ENCODE assay signal across 25 cellular contexts in genomic region chr12:117489671-117490070, GRCh38.
A peak's percentile ranks its signal among the peaks of the same experiment; 100 is the strongest.
DNase-seq lines count a peak whose midpoint lies in the region; ATAC-seq, FAIRE-seq and TF ChIP-seq lines count a peak whose summit lies in the region.
"Had no signal": no experiment of that assay in that cellular context is flagged by ENCODE, and none has a peak within 500 bp of the region (broad histone marks: within the 10 kb centered on the region; RNA-seq: fewer than 3 reads in every experiment).

No MANE protein-coding gene starts in this region.

- CTCF ChIA-PET in HCT116 (lab: Charles Lee): no interaction called here
- CTCF ChIA-PET in activated CD8-positive, alpha-beta T cell treated with anti-CD3 and anti-CD28 coated beads, Interleukin-2, amount 10 ng/mL, durations not matched to agents 7 days and 5 days (lab: Charles Lee): no interaction called here

- RAD21 ChIA-PET in HCT116 (lab: Charles Lee; ENCODE audit: low non-redundant PET in 1 of 2, low total read pairs in 2 of 2, uncharacterized antibody in 2 of 2, unreplicated experiment in 2 of 2): no interaction called here

- H3K4me1 Mint-ChIP-seq in astrocyte (ENCODE audit: low read depth, unreplicated experiment): peaks cover 28% of the 10 kb centered on the region
- no peaks in the 10 kb centered on the region for H3K4me1 Mint-ChIP-seq in activated CD8-positive, alpha-beta T cell treated with anti-CD3 and anti-CD28 coated beads, Interleukin-2, amount 10 ng/mL, durations not matched to agents 7 days and 5 days (ENCODE audit: low read depth)
- H3K4me1 Mint-ChIP-seq in nephron progenitor cell: peaks cover 49% of the 10 kb centered on the region

- H3K4me2 ChIP-seq in HCT116 (ENCODE audit: low read length) (peak overlapping the region; percentile 6; the same call in 1 of the 2 replicates), astrocyte (ENCODE audit: low read length) (no peak overlapping the region), neuronal stem cell (ENCODE audit: insufficient read depth, low read length, poor library complexity, severe bottlenecking) (no peak overlapping the region)
- H3K4me2 ChIP-seq: SK-N-SH had no signal

- H3K27me3 ChIP-seq in HCT116 (ENCODE audit: insufficient read depth, low read length): no peaks in the 10 kb centered on the region
- H3K27me3 ChIP-seq in astrocyte (ENCODE audit: insufficient read depth, low read length): no peaks in the 10 kb centered on the region
- H3K27me3 ChIP-seq in neuronal stem cell (ENCODE audit: control insufficient read depth in 3 of 3, insufficient read depth in 3 of 3, low read depth in 1 of 3, low read length in 3 of 3): no peaks in the 10 kb centered on the region
- H3K27me3 ChIP-seq: BE2C had no signal

- H3K36me3 ChIP-seq in HCT116 (ENCODE audit: control insufficient read depth in 1 of 2, insufficient read depth in 2 of 2, low read length in 2 of 2) (no peaks in the 10 kb centered on the region), astrocyte (ENCODE audit: insufficient read depth, low read length) (no peaks in the 10 kb centered on the region), neuronal stem cell (replicated peaks in 1 of 2; ENCODE audit: control insufficient read depth in 2 of 2, insufficient read depth in 2 of 2, low read length in 2 of 2) (no peaks in the 10 kb centered on the region)
- H3K36me3 ChIP-seq: BE2C had no signal

- H4K20me1 ChIP-seq in HCT116 (ENCODE audit: insufficient read depth) (no peaks in the 10 kb centered on the region), astrocyte (ENCODE audit: insufficient read depth, low read length) (no peaks in the 10 kb centered on the region)

- no peak overlapping the region for H3K23ac ChIP-seq in neuronal stem cell (ENCODE audit: low read depth, low read length, poor library complexity)

- no peaks in the 10 kb centered on the region for H3K9me2 ChIP-seq in HCT116 (ENCODE audit: insufficient read depth)
- H3K9me2 ChIP-seq: SK-N-SH had no signal

- H3K18ac ChIP-seq in neuronal stem cell (ENCODE audit: low read length): no peak overlapping the region

- H3K79me2 ChIP-seq in HCT116 (ENCODE audit: insufficient read depth, low read length) (no peaks in the 10 kb centered on the region), astrocyte (ENCODE audit: insufficient read depth, low read length) (no peaks in the 10 kb centered on the region)

- WGBS in neuronal stem cell (ENCODE audit: extremely low coverage in 2 of 2, insufficient read length in 2 of 2, insufficient replicate concordance in 1 of 2), 2 donors: no CpG with 5 or more reads among the region's 3 CpGs

- peaks cover 7% of the 10 kb centered on the region for H3K27me3 Mint-ChIP-seq in astrocyte (ENCODE audit: low read depth, unreplicated experiment)
- H3K27me3 Mint-ChIP-seq in activated CD8-positive, alpha-beta T cell treated with anti-CD3 and anti-CD28 coated beads, Interleukin-2, amount 10 ng/mL, durations not matched to agents 7 days and 5 days (ENCODE audit: low read depth): no peaks in the 10 kb centered on the region
- H3K27me3 Mint-ChIP-seq in nephron progenitor cell (ENCODE audit: low read depth, poor library complexity): peaks cover 17% of the 10 kb centered on the region

- H3K27ac ChIP-seq in HCT116 (ENCODE audit: low read depth, low read length) (no peak overlapping the region), astrocyte (ENCODE audit: low read depth, low read length) (no peak overlapping the region), neuronal stem cell (replicated peaks; ENCODE audit: low read length) (no peak overlapping the region)

- H2AFZ ChIP-seq in HCT116 (ENCODE audit: low read depth, low read length, poor library complexity, severe bottlenecking) (no peak overlapping the region), astrocyte (ENCODE audit: low read depth, low read length) (no peak overlapping the region), neuronal stem cell (ENCODE audit: low read length) (no peak overlapping the region)

- H3K9me3 Mint-ChIP-seq in astrocyte (ENCODE audit: unreplicated experiment): peaks cover 4% of the 10 kb centered on the region
- no peaks in the 10 kb centered on the region for H3K9me3 Mint-ChIP-seq in activated CD8-positive, alpha-beta T cell treated with anti-CD3 and anti-CD28 coated beads, Interleukin-2, amount 10 ng/mL, durations not matched to agents 7 days and 5 days (ENCODE audit: insufficient read depth)
- peaks cover 18% of the 10 kb centered on the region for H3K9me3 Mint-ChIP-seq in nephron progenitor cell
- H3K9me3 Mint-ChIP-seq: H9 had no signal

- no peak overlapping the region for H3K4ac ChIP-seq in neuronal stem cell (ENCODE audit: low read length)

- H3K9me3 ChIP-seq in HCT116 (ENCODE audit: control insufficient read depth in 1 of 2, insufficient read depth in 1 of 2, low read depth in 1 of 2, low read length in 2 of 2) (no peaks in the 10 kb centered on the region), astrocyte (ENCODE audit: insufficient read depth, low read depth, low read length) (peaks cover 3% of the 10 kb centered on the region), neuronal stem cell (replicated peaks in 1 of 2; ENCODE audit: control insufficient read depth in 2 of 2, insufficient read depth in 1 of 2, low read depth in 1 of 2, low read length in 2 of 2) (no peaks in the 10 kb centered on the region)
- H3K9me3 ChIP-seq: BE2C, SK-N-SH had no signal

- H2AK5ac ChIP-seq in neuronal stem cell (ENCODE audit: low read depth, low read length): no peak overlapping the region

- no peak overlapping the region for H2BK120ac ChIP-seq in neuronal stem cell (ENCODE audit: low read depth, low read length)

- H3K4me1 ChIP-seq in HCT116 (ENCODE audit: control insufficient read depth in 1 of 2, insufficient read depth in 2 of 2, low read length in 2 of 2) (peaks cover 13 to 27% of the 10 kb centered on the region in 2 experiments), astrocyte (ENCODE audit: insufficient read depth, low read length) (peaks cover 5% of the 10 kb centered on the region), neuronal stem cell (ENCODE audit: control insufficient read depth in 2 of 2, insufficient read depth in 1 of 2, low read depth in 1 of 2, low read length in 2 of 2) (no peaks in the 10 kb centered on the region)
- H3K4me1 ChIP-seq: BE2C had no signal

- no TSS peak for BruUV-seq in HCT116 (replicated peaks; lab: Mats Ljungman, UMichigan)

- DNase-seq in AG08395 (ENCODE audit: low spot score) (peak; percentile 76), HCT116 (ENCODE audit: low read depth, low spot score) (no peak), astrocyte (ENCODE audit: low read depth) (peak; percentile 12), neuronal stem cell (ENCODE audit: low spot score) (no peak), nephron progenitor cell (no peak), NCI-H2107 treated with DMSO at 0.1 percent for 48 hours (lab: John Stamatoyannopoulos, UW; ENCODE audit: unreplicated experiment) (no peak)
- DNase-seq in activated CD8-positive, alpha-beta T cell treated with anti-CD3 and anti-CD28 coated beads, Interleukin-2, amount 10 ng/mL, durations not matched to agents 7 days and 5 days: no peak
- DNase-seq: 8988T, BE2C, DMS53, EL, GF-D8, H9, KG1, NCI-H1105, NCI-H1694 treated with DMSO at 0.1 percent for 48 hours, NCI-H446 treated with DMSO at 0.1 percent for 48 hours, NCI-H526 treated with DMSO at 0.1 percent for 48 hours, PC-3, SIG-M5, SK-N-SH had no signal

- no peak for TF ChIP-seq POLR2A in HCT116 (IDR thresholded peaks at IDR 0.05; ENCODE audit: borderline replicate concordance, extremely low read depth, insufficient read depth, insufficient read length)

- H2BK15ac ChIP-seq in neuronal stem cell (ENCODE audit: low read length): no peak overlapping the region

- H3K4me3 Mint-ChIP-seq in astrocyte (ENCODE audit: unreplicated experiment) (no peak overlapping the region), nephron progenitor cell (no peak overlapping the region)
- no peak overlapping the region for H3K4me3 Mint-ChIP-seq in activated CD8-positive, alpha-beta T cell treated with anti-CD3 and anti-CD28 coated beads, Interleukin-2, amount 10 ng/mL, durations not matched to agents 7 days and 5 days
- H3K4me3 Mint-ChIP-seq: H9 had no signal

- no peak overlapping the region for H4K8ac ChIP-seq in neuronal stem cell (ENCODE audit: low read depth, low read length)

- no peak overlapping the region for H4K91ac ChIP-seq in neuronal stem cell (ENCODE audit: low read depth, low read length, poor library complexity)

- no peak overlapping the region for H2BK5ac ChIP-seq in neuronal stem cell (ENCODE audit: low read length)

- no peaks in the 10 kb centered on the region for H3K79me1 ChIP-seq in neuronal stem cell (ENCODE audit: low read depth, low read length)

- no peak overlapping the region for H3K14ac ChIP-seq in neuronal stem cell (ENCODE audit: low read length)

- H3K36me3 Mint-ChIP-seq in astrocyte (ENCODE audit: low read depth, unreplicated experiment) (no peaks in the 10 kb centered on the region), nephron progenitor cell (ENCODE audit: low read depth) (peaks cover 4% of the 10 kb centered on the region)
- no peaks in the 10 kb centered on the region for H3K36me3 Mint-ChIP-seq in activated CD8-positive, alpha-beta T cell treated with anti-CD3 and anti-CD28 coated beads, Interleukin-2, amount 10 ng/mL, durations not matched to agents 7 days and 5 days (ENCODE audit: low read depth)

- TF ChIP-seq CTCF in HCT116 (IDR thresholded peaks at IDR 0.05 in 2 of 3, conservative IDR thresholded peaks at IDR 0.05 in 1 of 3; ENCODE audit: borderline replicate concordance in 1 of 3, insufficient read depth in 1 of 3, low read depth in 2 of 3, low read length in 2 of 3): no peak
- no peak for TF ChIP-seq CTCF in astrocyte (IDR thresholded peaks at IDR 0.05; ENCODE audit: insufficient read depth, low read depth, low read length)
- TF ChIP-seq CTCF in nephron progenitor cell (IDR thresholded peaks at IDR 0.05): no peak

- H2BK12ac ChIP-seq in neuronal stem cell (ENCODE audit: low read length): peak overlapping the region; percentile 42

- H3K4me3 ChIP-seq in HCT116 (replicated peaks in 1 of 2; ENCODE audit: low read depth in 1 of 2, low read length in 2 of 2): no peak overlapping the region
- no peak overlapping the region for H3K4me3 ChIP-seq in astrocyte (ENCODE audit: insufficient read depth, low read depth, low read length)
- H3K4me3 ChIP-seq in neuronal stem cell (ENCODE audit: low read length in 2 of 2): no peak overlapping the region
- H3K4me3 ChIP-seq: GM12878 had no signal

- POLR2A ChIA-PET in HCT116 (lab: Charles Lee): no interaction called here
- POLR2A ChIA-PET in activated CD8-positive, alpha-beta T cell treated with anti-CD3 and anti-CD28 coated beads, Interleukin-2, amount 10 ng/mL, durations not matched to agents 7 days and 5 days (lab: Charles Lee): no interaction called here

- intact Hi-C loops in HCT116 (cut with micrococcal nuclease): no loop called here

- FAIRE-seq in astrocyte (lab: Jason Lieb, UNC): no peak
- FAIRE-seq: D721Med, GM12878, HTR-8/SVneo had no signal

- H3K27ac Mint-ChIP-seq in astrocyte (ENCODE audit: unreplicated experiment): peak overlapping the region; percentile 47
- no peak overlapping the region for H3K27ac Mint-ChIP-seq in activated CD8-positive, alpha-beta T cell treated with anti-CD3 and anti-CD28 coated beads, Interleukin-2, amount 10 ng/mL, durations not matched to agents 7 days and 5 days
- no peak overlapping the region for H3K27ac Mint-ChIP-seq in nephron progenitor cell
- H3K27ac Mint-ChIP-seq: H9 had no signal

- no peak for ATAC-seq in HCT116
- ATAC-seq in activated CD8-positive, alpha-beta T cell treated with anti-CD3 and anti-CD28 coated beads, Interleukin-2, amount 10 ng/mL, durations not matched to agents 7 days and 5 days: no peak
- ATAC-seq in HG03439 (IDR thresholded peaks at IDR 0.05; ENCODE audit: unreplicated experiment): no peak
- ATAC-seq: GM12878, PC-3 had no signal

- no peak overlapping the region for H3K9ac ChIP-seq in HCT116 (ENCODE audit: low read length)
- no peak overlapping the region for H3K9ac ChIP-seq in astrocyte (ENCODE audit: low read length)
- no peak overlapping the region for H3K9ac ChIP-seq in neuronal stem cell (ENCODE audit: low read depth, low read length, poor library complexity)
- H3K9ac ChIP-seq: SK-N-SH had no signal

- TF ChIP-seq RAD21 in HCT116 (IDR thresholded peaks at IDR 0.05; ENCODE audit: low read depth): no peak

Comparison
In these comparisons a context has a peak if more than half of its experiments do, and no peak if none do; other contexts are left out.
1. DNase-seq: peak in AG08395 (single experiment) and astrocyte (single experiment); none in HCT116 (single experiment), neuronal stem cell (single experiment), activated CD8-positive, alpha-beta T cell treated with anti-CD3 and anti-CD28 coated beads, Interleukin-2, amount 10 ng/mL, durations not matched to agents 7 days and 5 days (single experiment), nephron progenitor cell (single experiment) and NCI-H2107 treated with DMSO at 0.1 percent for 48 hours (single experiment).